ENCODE assay signal across 8 cellular contexts in genomic region chr7:30503273-30504212, GRCh38. TPM values are rescaled to one million over a fixed set of nuclear protein-coding genes. Genes with fewer than 3 reads are reported as not detected.
A peak's percentile ranks its signal among the peaks of the same experiment; 100 is the strongest.
DNase-seq lines count a peak whose midpoint lies in the region; ATAC-seq, FAIRE-seq and TF ChIP-seq lines count a peak whose summit lies in the region.

No MANE protein-coding gene starts in this region.

- peaks cover 36% of the 10 kb centered on the region for H3K4me1 Mint-ChIP-seq in HFFc6 (ENCODE audit: low read depth)

- H3K27me3 ChIP-seq in K562 (ENCODE audit: control insufficient read depth in 2 of 2, insufficient read depth in 2 of 2, low read length in 2 of 2) = no peaks in the 10 kb centered on the region

- peaks cover 4% of the 10 kb centered on the region; the same call in 1 of the 2 replicates for H3K36me3 Mint-ChIP-seq in HFFc6 (ENCODE audit: low read depth)

- intact Hi-C loops in K562 (cut with micrococcal nuclease) = loop anchor here (1.0 kb wide), 1 partner anchor 25 kb away; the partner anchor contains the start of gene NOD1

- H3K36me3 ChIP-seq in K562 (ENCODE audit: control insufficient read depth, insufficient read depth, low read length) (peaks cover 38% of the 10 kb centered on the region), mesodermal cell (ENCODE audit: control insufficient read depth, insufficient read depth, low read length) (peaks cover 14% of the 10 kb centered on the region)

- peak overlapping the region; percentile 90 for H3K4me3 Mint-ChIP-seq in HFFc6

- TSS peak; percentile 49 for BruUV-seq in K562 (replicated peaks; lab: Mats Ljungman, UMichigan)

- TF ChIP-seq CTCF in HFFc6 (IDR thresholded peaks at IDR 0.05) (no peak), K562 (IDR thresholded peaks at IDR 0.05 in 2 of 3, conservative IDR thresholded peaks at IDR 0.05 in 1 of 3; ENCODE audit: insufficient read depth in 2 of 3, low read depth in 1 of 3, low read length in 3 of 3) (no peak)

- no peak for FAIRE-seq in K562 (lab: Jason Lieb, UNC)

- H3K9me3 ChIP-seq in K562 (replicated peaks; ENCODE audit: control insufficient read depth, insufficient read depth, low read depth, low read length) (no peaks in the 10 kb centered on the region), mesodermal cell (ENCODE audit: control insufficient read depth, low read length) (no peaks in the 10 kb centered on the region)

- CTCF ChIA-PET in K562 (lab: Yijun Ruan, JAX; ENCODE audit: low intra/inter-chr PET ratio) = no interaction called here

- POLR2A ChIA-PET in K562 (lab: Yijun Ruan, JAX) = interaction anchor here (0.6 to 0.8 kb wide), 2 partner anchors 23 to 748 kb away, joined by 3 to 6 read pairs; no protein-coding TSS in a partner anchor

- H3K27ac Mint-ChIP-seq in HFFc6 = peak overlapping the region; percentile 74

- 0 out of 2 replicates have a peak, but pooled peaks cover 6% of the 10 kb centered on the region for H3K9me3 Mint-ChIP-seq in HFFc6

- peak overlapping the region; percentile 98 for H3K4me2 ChIP-seq in K562 (ENCODE audit: insufficient read depth, low read length)

- TF ChIP-seq EP300 in K562 (IDR thresholded peaks at IDR 0.05; ENCODE audit: low read length) = no peak

- 26% methylated on average over 15 of the region's 15 CpGs for WGBS in K562 (ENCODE audit: insufficient coverage, low coverage, missing lambda C conversion rate)
- WGBS in mesodermal cell (ENCODE audit: insufficient coverage in 2 of 2), 2 experiments = 79 to 86% methylated on average over 11 to 12 of the region's 15 CpGs

- peak overlapping the region; percentile 81 for H3K27ac ChIP-seq in K562 (ENCODE audit: extremely low read depth, low read depth, low read length)
- H3K27ac ChIP-seq in mesodermal cell (ENCODE audit: low read depth, low read length, severe bottlenecking) = no peak overlapping the region

- H3K9ac ChIP-seq in K562 (ENCODE audit: insufficient read depth in 1 of 2, low read depth in 2 of 2, low read length in 2 of 2) = peak overlapping the region; percentile 86 to 98

- no peak for TF ChIP-seq POLR2A in K562 (conservative IDR thresholded peaks at IDR 0.05)

- in situ Hi-C loops in ACHN (cut with HindIII; ENCODE audit: low pct_ligation_motif_present, low pct_unique_long_range_greater_than_20kb, low sequenced_read_pairs) (no loop called here), K562 (cut with MboI) (no loop called here)

- TF ChIP-seq RAD21 in K562 (CRISPR knock-in tag; conservative IDR thresholded peaks at IDR 0.05 in 1 of 2, IDR thresholded peaks at IDR 0.05 in 1 of 2) = no peak

- H3K9me1 ChIP-seq in K562 (ENCODE audit: control insufficient read depth, insufficient read depth, low read length) = no peaks in the 10 kb centered on the region

- H4K20me1 ChIP-seq in K562 (replicated peaks; ENCODE audit: control insufficient read depth, insufficient read depth, low read length) = no peaks in the 10 kb centered on the region

- peak overlapping the region; percentile 96 for H2AFZ ChIP-seq in K562 (ENCODE audit: low read depth, low read length)

- peaks cover 14 to 16% of the 10 kb centered on the region in 2 experiments; a peak in 4 of 5 replicates for H3K4me1 ChIP-seq in K562 (replicated peaks in 1 of 2; ENCODE audit: control insufficient read depth in 2 of 2, insufficient read depth in 2 of 2, low read length in 2 of 2)
- H3K4me1 ChIP-seq in mesodermal cell (ENCODE audit: control insufficient read depth, insufficient read depth, low read length, poor library complexity, severe bottlenecking) = no peaks in the 10 kb centered on the region

- no peak for ATAC-seq in K562
- no peak for ATAC-seq in HG03175 (IDR thresholded peaks at IDR 0.05; ENCODE audit: unreplicated experiment)
- no peak for ATAC-seq in GM21786 (IDR thresholded peaks at IDR 0.05; ENCODE audit: unreplicated experiment)

- H3K27me3 Mint-ChIP-seq in HFFc6 (ENCODE audit: insufficient read depth) = peaks cover 2% of the 10 kb centered on the region; the same call in 1 of the 2 replicates

- H3K79me2 ChIP-seq in K562 (ENCODE audit: control insufficient read depth, insufficient read depth, low read length) = peaks cover 51% of the 10 kb centered on the region

- peak; percentile 20 for DNase-seq in ACHN
- DNase-seq in HFFc6 = no peak
- no peak for DNase-seq in K562 (ENCODE audit: extremely low read depth in 1 of 4, low spot score in 3 of 4)
- no peak for DNase-seq in occipital lobe (lab: John Stamatoyannopoulos, UW)
- no peak for DNase-seq in superior temporal gyrus (ENCODE audit: extremely low spot score)

- H3K4me3 ChIP-seq in K562 = peak overlapping the region; percentile 82
- H3K4me3 ChIP-seq in mesodermal cell (ENCODE audit: extremely low read depth, insufficient read depth, low read length, poor library complexity, severe bottlenecking) = peak overlapping the region; percentile 79

TF ChIP-seq in K562, 482 proteins besides CTCF, POLR2A, EP300 and RAD21:
- TF ChIP-seq HDAC6 (IDR thresholded peaks at IDR 0.05; ENCODE audit: low read depth, low read length) (no peak), TCF3 (CRISPR knock-in tag; IDR thresholded peaks at IDR 0.05) (no peak), GTF2E2 (tag; IDR thresholded peaks at IDR 0.05) (0 out of 2 replicates have a peak, but pooled peaks have one; percentile 3), ERF (CRISPR knock-in tag; IDR thresholded peaks at IDR 0.05) (no peak), CREM (IDR thresholded peaks at IDR 0.05; ENCODE audit: low read depth) (no peak), NFYB (IDR thresholded peaks at IDR 0.05; ENCODE audit: extremely low read depth, insufficient read length) (peak; percentile 53), CREBBP (IDR thresholded peaks at IDR 0.05; ENCODE audit: low read depth, low read length) (no peak)

RNA-seq across cellular contexts. Expression of gene GGCT, which starts 1.1 kb away (rescaled TPM):
- 10 to 100 TPM; 16.1 to 25.6 (median 21.1) TPM for total RNA-seq in HFFc6 (2021; fragmentation: NEBNext Ultra II Directional; extraction: Animal tissue kit (Norgen Biotek cat#: 25700))
- total RNA-seq in K562 (2011; cell fraction: chromatin; rRNA removed; ENCODE audit: low replicate concordance) = 9.2 and 19.4 TPM in 2 replicates
- 9.2 and 13.2 TPM in 2 replicates for total RNA-seq in K562 (2011; cell fraction: nucleolus; rRNA removed)
- 15.5 and 27.6 TPM in 2 replicates for total RNA-seq in K562 (2011; cell fraction: nucleoplasm; rRNA removed)
- total RNA-seq in K562 (2014; rRNA removed) (109 and 110 TPM in 2 replicates), K562 (2014; rRNA removed; fragmentation: Illumina TruSeq; extraction: Trizol) (157 and 168 TPM in 2 replicates), K562 (2015; rRNA removed; fragmentation: Illumina TruSeq; extraction: Trizol) (119 and 136 TPM in 2 replicates), K562 (2021) (97.1 and 98.3 TPM in 2 replicates), occipital lobe (17.6 TPM)
- polyA plus RNA-seq in K562 (2011; rRNA removed) (58.6 and 79.0 TPM in 2 replicates), K562 (2014; fragmentation: Illumina TruSeq; extraction: Trizol) (127 and 133 TPM in 2 replicates), K562 (2014; fragmentation: Nextera tagmentation; extraction: Ambion mirVana) (100 to 1,000 TPM; 285 to 349 TPM), K562 (2014; rRNA removed) (174 and 176 TPM in 2 replicates)
- polyA plus RNA-seq in K562 (2011; cell fraction: cytosol; rRNA removed) = 36.9 and 38.3 TPM in 2 replicates
- polyA plus RNA-seq in K562 (2011; cell fraction: nucleus; rRNA removed) = 25.2 and 29.3 TPM in 2 replicates
- 111 and 128 TPM in 2 replicates for polyA plus RNA-seq in K562 (2012)
- polyA minus RNA-seq in K562 (2011; rRNA and poly(A)+ RNA removed) = 15.7 and 17.3 TPM in 2 replicates
- 9.3 and 13.7 TPM in 2 replicates for polyA minus RNA-seq in K562 (2011; cell fraction: cytosol; rRNA and poly(A)+ RNA removed)
- 11.4 and 12.6 TPM in 2 replicates for polyA minus RNA-seq in K562 (2011; cell fraction: nucleus; rRNA and poly(A)+ RNA removed)
- polyA plus RNA-seq in mesodermal cell (2013, experiment 1 of 2) = 25.3 TPM
- polyA plus RNA-seq in mesodermal cell (2013, experiment 2 of 2) = 29.0 TPM

RNA-seq across cellular contexts. Expression of gene NOD1, which starts 25.0 kb away (rescaled TPM):
- total RNA-seq in HFFc6 (2021; fragmentation: NEBNext Ultra II Directional; extraction: Animal tissue kit (Norgen Biotek cat#: 25700)) = 1 to 10 TPM; 2.8 to 3.9 (median 3.0) TPM
- 13.2 and 16.4 TPM in 2 replicates for total RNA-seq in K562 (2011; cell fraction: chromatin; rRNA removed; ENCODE audit: low replicate concordance)
- total RNA-seq in K562 (2011; cell fraction: nucleolus; rRNA removed) = 7.0 and 9.2 TPM in 2 replicates
- total RNA-seq in K562 (2011; cell fraction: nucleoplasm; rRNA removed) = 8.9 and 9.9 TPM in 2 replicates
- total RNA-seq in K562 (2014; rRNA removed) (3.7 and 3.9 TPM in 2 replicates), K562 (2014; rRNA removed; fragmentation: Illumina TruSeq; extraction: Trizol) (4.4 and 4.5 TPM in 2 replicates), K562 (2015; rRNA removed; fragmentation: Illumina TruSeq; extraction: Trizol) (4.7 and 5.3 TPM in 2 replicates), K562 (2021) (6.6 and 7.1 TPM in 2 replicates), occipital lobe (1.9 TPM)
- polyA plus RNA-seq in K562 (2011; rRNA removed) (4.8 and 5.2 TPM in 2 replicates), K562 (2014; fragmentation: Illumina TruSeq; extraction: Trizol) (4.2 and 4.8 TPM in 2 replicates), K562 (2014; fragmentation: Nextera tagmentation; extraction: Ambion mirVana) (1 to 10 TPM in 1 of 2 experiments, under 1 TPM in 1; 0.34 to 1.1 TPM), K562 (2014; rRNA removed) (5.6 and 5.9 TPM in 2 replicates)
- 3.3 and 3.9 TPM in 2 replicates for polyA plus RNA-seq in K562 (2011; cell fraction: cytosol; rRNA removed)
- 8.8 and 11.3 TPM in 2 replicates for polyA plus RNA-seq in K562 (2011; cell fraction: nucleus; rRNA removed)
- polyA plus RNA-seq in K562 (2012) = 3.2 and 5.9 TPM in 2 replicates
- 3.7 and 5.2 TPM in 2 replicates for polyA minus RNA-seq in K562 (2011; rRNA and poly(A)+ RNA removed)
- 1.8 and 2.4 TPM in 2 replicates for polyA minus RNA-seq in K562 (2011; cell fraction: cytosol; rRNA and poly(A)+ RNA removed)
- polyA minus RNA-seq in K562 (2011; cell fraction: nucleus; rRNA and poly(A)+ RNA removed) = 5.4 and 9.2 TPM in 2 replicates
- polyA plus RNA-seq in mesodermal cell (2013, experiment 1 of 2) = 9.5 TPM
- 9.4 TPM for polyA plus RNA-seq in mesodermal cell (2013, experiment 2 of 2)
